Comparison of ENCODE assay signal across 13 cellular contexts in the genomic region with DNA sequence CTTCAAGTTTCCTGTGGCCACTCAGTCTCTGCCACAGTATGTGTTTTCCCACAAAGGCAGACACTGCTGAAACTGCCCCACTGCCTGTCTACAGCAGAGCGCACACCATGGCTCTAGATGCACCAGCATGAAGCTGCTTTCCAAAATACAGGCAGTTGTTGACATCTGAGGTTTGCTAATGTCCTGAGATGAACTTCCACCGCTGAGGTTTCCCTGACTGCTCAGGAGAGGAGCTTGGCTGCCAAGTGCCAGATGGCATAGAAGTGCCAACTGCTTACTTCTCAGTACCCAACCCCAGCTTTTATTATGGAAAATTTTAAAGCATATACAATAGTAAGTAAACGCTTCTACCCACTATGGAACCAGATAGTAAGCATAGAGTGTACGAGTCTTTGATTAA.
DNase-seq lines count a peak whose midpoint lies in the region; FAIRE-seq and TF ChIP-seq lines count a peak whose summit lies in the region.
"Had no signal": no experiment of that assay in that cellular context is flagged by ENCODE, and none has a peak within 500 bp of the region (broad histone marks: within the 10 kb centered on the region; RNA-seq: fewer than 3 reads in every experiment).

No MANE protein-coding gene starts in this region.

- no peak overlapping the region for H3K4me3 ChIP-seq in LNCaP clone FGC (ENCODE audit: low read depth, low read length)
- no peak overlapping the region for H3K4me3 ChIP-seq in mucosa of rectum (ENCODE audit: low read length in 2 of 2)
- H3K4me3 ChIP-seq: right lobe of liver had no signal

- H3K9me3 ChIP-seq in mucosa of rectum (ENCODE audit: control insufficient read depth in 2 of 2, low read length in 2 of 2): no peaks in the 10 kb centered on the region
- H3K9me3 ChIP-seq: right lobe of liver had no signal

- peaks cover 9 to 13% of the 10 kb centered on the region in 2 donors for H3K4me1 ChIP-seq in mucosa of rectum (ENCODE audit: control insufficient read depth in 2 of 2, insufficient read depth in 2 of 2, low read length in 2 of 2)
- H3K4me1 ChIP-seq: right lobe of liver had no signal

- peak overlapping the region; percentile 31; the same call in 1 of the 2 replicates for H3K27ac ChIP-seq in VCaP
- H3K27ac ChIP-seq in mucosa of rectum (ENCODE audit: low read depth in 2 of 2, low read length in 2 of 2): peak overlapping the region; percentile 68 to 80
- H3K27ac ChIP-seq: right lobe of liver had no signal

- H3K36me3 ChIP-seq in mucosa of rectum (ENCODE audit: control insufficient read depth in 2 of 2, insufficient read depth in 2 of 2, low read length in 2 of 2): no peaks in the 10 kb centered on the region
- H3K36me3 ChIP-seq: right lobe of liver had no signal

- H3K27me3 ChIP-seq in mucosa of rectum (ENCODE audit: control insufficient read depth in 2 of 2, insufficient read depth in 2 of 2, low read length in 2 of 2): no peaks in the 10 kb centered on the region
- H3K27me3 ChIP-seq: right lobe of liver had no signal

- DNase-seq in DMS 273 treated with DMSO at 0.1 percent for 48 hours (lab: John Stamatoyannopoulos, UW) (peak; percentile 96), LNCaP clone FGC (ENCODE audit: low read depth) (peak; percentile 49), AG08396 (ENCODE audit: low spot score) (no peak), EL (no peak), frontal cortex (ENCODE audit: low spot score in 2 of 2) (no peak)
- DNase-seq: activated T-cell treated with anti-CD3 and anti-CD28 coated beads, Interleukin-2, amount 50 U/mL, for 48 hours; CD4-positive, alpha-beta T cell; naive B cell; NCI-H1105; right lobe of liver had no signal

- TF ChIP-seq CTCF in LNCaP clone FGC (IDR thresholded peaks at IDR 0.05; ENCODE audit: control insufficient read depth, extremely low read depth, insufficient read depth) (no peak), VCaP (conservative IDR thresholded peaks at IDR 0.05) (no peak)

- H3K9ac ChIP-seq in mucosa of rectum (ENCODE audit: low read depth in 1 of 2, low read length in 2 of 2): no peak overlapping the region

- no peak for FAIRE-seq in frontal cortex (lab: Jason Lieb, UNC)
- FAIRE-seq: islet of Langerhans had no signal

Comparison
In these comparisons a context has a peak if more than half of its experiments do, and no peak if none do; other contexts are left out.
1. DNase-seq: peak in DMS 273 treated with DMSO at 0.1 percent for 48 hours (single experiment) and LNCaP clone FGC (single experiment); none in AG08396 (single experiment), EL (single experiment) and frontal cortex (0 of 2).